In genomic region chr2:64225491-64225890, GRCh38 we compare ENCODE assay signal across 1 cellular context.
TF ChIP-seq lines count a peak whose summit lies in the region.

No MANE protein-coding gene starts in this region.

TF ChIP-seq in GM23338, 12 proteins besides CTCF, POLR2A, EP300 and RAD21 (continued from another document):
- TF ChIP-seq ZNF462 (CRISPR knock-in tag; IDR thresholded peaks at IDR 0.05) (no peak), STAT1 (IDR thresholded peaks at IDR 0.05; ENCODE audit: unreplicated experiment) (no peak), EZH2 (IDR thresholded peaks at IDR 0.05; ENCODE audit: low read depth, unreplicated experiment) (no peak)
